Comparison of ENCODE assay signal across 1 cellular context in the genomic region with DNA sequence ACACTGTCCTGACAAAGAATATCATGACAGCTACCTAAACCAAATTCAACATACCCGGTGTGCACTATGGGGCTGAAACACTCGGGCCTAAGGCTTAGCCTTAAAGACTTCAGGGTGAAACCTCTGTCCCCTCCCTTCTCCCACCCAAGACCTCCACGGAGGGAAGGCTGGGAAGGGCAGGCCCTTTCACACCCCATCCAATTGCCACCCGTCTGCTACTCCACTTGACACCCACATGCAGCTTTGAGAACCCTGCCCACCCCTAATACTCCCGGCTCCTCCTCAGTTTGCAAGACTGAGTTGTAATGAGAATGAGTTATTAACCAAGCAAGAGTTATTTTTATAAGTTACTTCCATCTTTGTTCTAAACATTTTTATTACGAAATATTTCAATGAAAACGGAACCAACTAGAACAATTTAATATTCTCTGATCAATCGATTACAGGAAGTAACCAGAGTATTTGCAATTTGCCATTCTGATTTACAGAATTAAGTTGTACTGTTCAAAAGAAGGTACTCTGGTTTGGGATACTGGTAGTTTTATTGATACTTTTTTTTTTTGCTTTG.
TF ChIP-seq lines count a peak whose summit lies in the region.

No MANE protein-coding gene starts in this region.

TF ChIP-seq in neural cell, 6 proteins besides CTCF, POLR2A, EP300 and RAD21 (continued from another document):
- TF ChIP-seq, protein P1, sequence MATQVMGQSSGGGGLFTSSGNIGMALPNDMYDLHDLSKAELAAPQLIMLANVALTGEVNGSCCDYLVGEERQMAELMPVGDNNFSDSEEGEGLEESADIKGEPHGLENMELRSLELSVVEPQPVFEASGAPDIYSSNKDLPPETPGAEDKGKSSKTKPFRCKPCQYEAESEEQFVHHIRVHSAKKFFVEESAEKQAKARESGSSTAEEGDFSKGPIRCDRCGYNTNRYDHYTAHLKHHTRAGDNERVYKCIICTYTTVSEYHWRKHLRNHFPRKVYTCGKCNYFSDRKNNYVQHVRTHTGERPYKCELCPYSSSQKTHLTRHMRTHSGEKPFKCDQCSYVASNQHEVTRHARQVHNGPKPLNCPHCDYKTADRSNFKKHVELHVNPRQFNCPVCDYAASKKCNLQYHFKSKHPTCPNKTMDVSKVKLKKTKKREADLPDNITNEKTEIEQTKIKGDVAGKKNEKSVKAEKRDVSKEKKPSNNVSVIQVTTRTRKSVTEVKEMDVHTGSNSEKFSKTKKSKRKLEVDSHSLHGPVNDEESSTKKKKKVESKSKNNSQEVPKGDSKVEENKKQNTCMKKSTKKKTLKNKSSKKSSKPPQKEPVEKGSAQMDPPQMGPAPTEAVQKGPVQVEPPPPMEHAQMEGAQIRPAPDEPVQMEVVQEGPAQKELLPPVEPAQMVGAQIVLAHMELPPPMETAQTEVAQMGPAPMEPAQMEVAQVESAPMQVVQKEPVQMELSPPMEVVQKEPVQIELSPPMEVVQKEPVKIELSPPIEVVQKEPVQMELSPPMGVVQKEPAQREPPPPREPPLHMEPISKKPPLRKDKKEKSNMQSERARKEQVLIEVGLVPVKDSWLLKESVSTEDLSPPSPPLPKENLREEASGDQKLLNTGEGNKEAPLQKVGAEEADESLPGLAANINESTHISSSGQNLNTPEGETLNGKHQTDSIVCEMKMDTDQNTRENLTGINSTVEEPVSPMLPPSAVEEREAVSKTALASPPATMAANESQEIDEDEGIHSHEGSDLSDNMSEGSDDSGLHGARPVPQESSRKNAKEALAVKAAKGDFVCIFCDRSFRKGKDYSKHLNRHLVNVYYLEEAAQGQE (IDR thresholded peaks at IDR 0.05; ENCODE audit: borderline replicate concordance): no peak
- TF ChIP-seq EZH2 (IDR thresholded peaks at IDR 0.05; ENCODE audit: borderline replicate concordance, insufficient read depth, low read length, poor library complexity, severe bottlenecking) (no peak), TAF1 (IDR thresholded peaks at IDR 0.05; ENCODE audit: low read depth) (no peak)
